In genomic region chr14:67694791-67695393, GRCh38 we compare ENCODE assay signal across 1 cellular context.
TF ChIP-seq lines count a peak whose summit lies in the region.

No MANE protein-coding gene starts in this region.

TF ChIP-seq in IMR-90, 13 proteins besides CTCF, POLR2A, EP300 and RAD21 (continued from another document):
- TF ChIP-seq ELK1 (IDR thresholded peaks at IDR 0.05; ENCODE audit: borderline replicate concordance, low read depth, low read length) = no peak
- no peak for TF ChIP-seq MAFK (IDR thresholded peaks at IDR 0.05; ENCODE audit: low read depth, low read length)
TF ChIP-seq in IMR-90: peak in this region for 1.
